Comparison of ENCODE assay signal across 1 cellular context in genomic region chr15:100032358-100033080, GRCh38.
TF ChIP-seq lines count a peak whose summit lies in the region.

No MANE protein-coding gene starts in this region.

TF ChIP-seq in IMR-90, 13 proteins besides CTCF, POLR2A, EP300 and RAD21 (continued from another document):
- TF ChIP-seq NFE2L2 (IDR thresholded peaks at IDR 0.05; ENCODE audit: low read depth, low read length) (no peak), USF2 (IDR thresholded peaks at IDR 0.05; ENCODE audit: low read depth, low read length) (no peak), MXI1 (IDR thresholded peaks at IDR 0.05; ENCODE audit: borderline replicate concordance, low read depth, low read length) (no peak), CHD1 (IDR thresholded peaks at IDR 0.05; ENCODE audit: low read depth, low read length) (no peak)
TF ChIP-seq in IMR-90: peak in this region for 0.
